8 cellular contexts compared by ENCODE assay signal in the genomic region with DNA sequence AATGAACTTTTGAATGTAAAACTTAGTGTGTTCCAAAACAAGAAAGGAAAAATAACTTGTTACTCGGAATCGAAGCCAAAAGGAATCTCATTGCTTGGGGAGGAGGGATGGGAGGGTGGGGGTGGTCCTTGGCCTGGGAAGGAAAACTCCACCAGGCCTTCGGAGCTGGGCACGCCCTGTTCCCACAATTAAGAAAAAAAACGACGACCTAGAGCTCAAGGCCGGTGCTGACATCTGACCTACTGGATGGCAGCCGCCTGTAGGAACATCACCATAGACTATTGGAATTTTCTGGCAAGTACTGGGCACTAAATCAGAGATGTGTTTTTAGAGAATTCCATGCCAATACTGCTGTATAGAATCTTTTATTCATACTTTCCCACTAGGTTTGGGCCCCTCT. TPM values are rescaled to one million over a fixed set of nuclear protein-coding genes. Genes with fewer than 3 reads are reported as not detected.
DNase-seq lines count a peak whose midpoint lies in the region; ATAC-seq and TF ChIP-seq lines count a peak whose summit lies in the region.

No MANE protein-coding gene starts in this region.

- no peak for TF ChIP-seq POLR2A in HCT116 (IDR thresholded peaks at IDR 0.05; ENCODE audit: borderline replicate concordance, extremely low read depth, insufficient read depth, insufficient read length)

- WGBS in iPS DF 6.9 (ENCODE audit: insufficient coverage, insufficient read length), result no CpG with 5 or more reads among the region's 8 CpGs

- H4K20me1 ChIP-seq in HCT116 (ENCODE audit: insufficient read depth), result no peaks in the 10 kb centered on the region; the same call in 1 of the 2 replicates

- H3K9me3 Mint-ChIP-seq in stimulated activated naive B cell treated with anti-CD40 and anti-IgM and Interleukin-4, amounts not matched to agents 10 μg/mL and 1 μg/mL and 100 μg/mL, for 72 hours, result no peaks in the 10 kb centered on the region

- TF ChIP-seq CTCF in A673 (conservative IDR thresholded peaks at IDR 0.05; ENCODE audit: low read depth, low read length) (no peak), HCT116 (IDR thresholded peaks at IDR 0.05 in 2 of 3, conservative IDR thresholded peaks at IDR 0.05 in 1 of 3; ENCODE audit: borderline replicate concordance in 1 of 3, insufficient read depth in 1 of 3, low read depth in 2 of 3, low read length in 2 of 3) (no peak), GM13976 (IDR thresholded peaks at IDR 0.05; ENCODE audit: borderline replicate concordance, control extremely low read depth, extremely low read depth, insufficient read depth, missing control alignments) (no peak)

- H3K36me3 ChIP-seq in A673 (ENCODE audit: insufficient read depth, low read length, poor library complexity, severe bottlenecking) (peaks cover 4% of the 10 kb centered on the region), HCT116 (ENCODE audit: control insufficient read depth in 1 of 2, insufficient read depth in 2 of 2, low read length in 2 of 2) (peaks cover under 1 to 12% of the 10 kb centered on the region in 2 experiments; a peak in 1 of 4 replicates), adipocyte (ENCODE audit: control insufficient read depth, insufficient read depth, low read length, severe bottlenecking) (peaks cover 2% of the 10 kb centered on the region), iPS DF 6.9 (ENCODE audit: control insufficient read depth, insufficient read depth, low read length) (no peaks in the 10 kb centered on the region)

- peak overlapping the region; percentile 89 for H3K4me2 ChIP-seq in HCT116 (ENCODE audit: low read length)

- peaks cover 27% of the 10 kb centered on the region for H3K4me1 ChIP-seq in A673 (ENCODE audit: insufficient read depth, low read length, poor library complexity, severe bottlenecking)
- peaks cover 17 to 41% of the 10 kb centered on the region in 2 experiments; a peak in 3 of 4 replicates for H3K4me1 ChIP-seq in HCT116 (ENCODE audit: control insufficient read depth in 1 of 2, insufficient read depth in 2 of 2, low read length in 2 of 2)
- H3K4me1 ChIP-seq in adipocyte (ENCODE audit: control insufficient read depth, insufficient read depth, low read length), result peaks cover 59% of the 10 kb centered on the region
- peaks cover 10% of the 10 kb centered on the region for H3K4me1 ChIP-seq in iPS DF 6.9 (ENCODE audit: control insufficient read depth, insufficient read depth, low read length)

- DNase-seq in A673 (ENCODE audit: low spot score), result no peak
- DNase-seq in HCT116 (ENCODE audit: low read depth, low spot score), result peak; percentile 10
- DNase-seq in adipocyte (ENCODE audit: low read depth), result peak; percentile 72
- no peak for DNase-seq in iPS DF 6.9 (ENCODE audit: low read depth, low spot score)
- DNase-seq in stimulated activated naive B cell treated with anti-CD40 and anti-IgM and Interleukin-4, amounts not matched to agents 10 μg/mL and 1 μg/mL and 100 μg/mL, for 72 hours, result no peak
- DNase-seq in anterior cingulate cortex (lab: John Stamatoyannopoulos, UW), result no peak
- no peak for DNase-seq in GM13976 (ENCODE audit: low spot score)
- no peak for DNase-seq in HEK293T (ENCODE audit: extremely low spot score)

- no peak for TF ChIP-seq RAD21 in HCT116 (IDR thresholded peaks at IDR 0.05; ENCODE audit: low read depth)

- no peaks in the 10 kb centered on the region for H3K9me3 ChIP-seq in A673 (ENCODE audit: low read depth, low read length, poor library complexity, severe bottlenecking)
- H3K9me3 ChIP-seq in HCT116 (ENCODE audit: control insufficient read depth in 1 of 2, insufficient read depth in 1 of 2, low read depth in 1 of 2, low read length in 2 of 2), result no peaks in the 10 kb centered on the region
- no peaks in the 10 kb centered on the region for H3K9me3 ChIP-seq in adipocyte (ENCODE audit: control insufficient read depth, low read length)
- H3K9me3 ChIP-seq in iPS DF 6.9 (ENCODE audit: control insufficient read depth, insufficient read depth, low read length), result no peaks in the 10 kb centered on the region

- peaks cover 50 to 65% of the 10 kb centered on the region in 2 donors for H3K4me1 Mint-ChIP-seq in stimulated activated naive B cell treated with anti-CD40 and anti-IgM and Interleukin-4, amounts not matched to agents 10 μg/mL and 1 μg/mL and 100 μg/mL, for 72 hours

- in situ Hi-C loops in GM13976 (cut with MboI; ENCODE audit: low sequenced_read_pairs, unreplicated experiment), result no loop called here

- POLR2A ChIA-PET in A673 (lab: Charles Lee; ENCODE audit: low non-redundant PET), result interaction anchor here (0.7 kb wide), 1 partner anchor 62 kb away, joined by 3 read pairs; no protein-coding TSS in a partner anchor
- POLR2A ChIA-PET in HCT116 (lab: Charles Lee), result interaction anchor here (0.7 to 1.3 kb wide), 2 partner anchors 11 to 208 kb away, joined by 3 read pairs; no protein-coding TSS in a partner anchor
- POLR2A ChIA-PET in HEK293T (lab: Yijun Ruan, JAX), result interaction anchor here (0.8 to 1.6 kb wide), 4 partner anchors 9 to 129 kb away, joined by 3 to 9 read pairs (median 5); a partner anchor contains a TSS

- H3K4me3 ChIP-seq in A673 (ENCODE audit: low read depth, low read length, poor library complexity, severe bottlenecking), result peak overlapping the region; percentile 89
- H3K4me3 ChIP-seq in HCT116 (replicated peaks in 1 of 2; ENCODE audit: low read depth in 1 of 2, low read length in 2 of 2), result peak overlapping the region; percentile 71 to 91
- peak overlapping the region; percentile 95 for H3K4me3 ChIP-seq in adipocyte (ENCODE audit: low read length)
- H3K4me3 ChIP-seq in iPS DF 6.9 (ENCODE audit: low read length), result peak overlapping the region; percentile 87; the same call in 1 of the 2 replicates

- no peaks in the 10 kb centered on the region for H3K27me3 ChIP-seq in A673 (replicated peaks; ENCODE audit: insufficient read depth, low read depth, low read length, poor library complexity)
- no peaks in the 10 kb centered on the region for H3K27me3 ChIP-seq in HCT116 (ENCODE audit: insufficient read depth, low read length)
- H3K27me3 ChIP-seq in adipocyte (replicated peaks; ENCODE audit: control insufficient read depth, insufficient read depth, low read length), result no peaks in the 10 kb centered on the region
- no peaks in the 10 kb centered on the region for H3K27me3 ChIP-seq in iPS DF 6.9 (ENCODE audit: control insufficient read depth, insufficient read depth, low read length)

- CTCF ChIA-PET in A673 (lab: Charles Lee) (interaction anchor here (0.5 kb wide), 1 partner anchor 119 kb away, joined by 3 read pairs; no protein-coding TSS in a partner anchor), HCT116 (lab: Charles Lee) (no interaction called here), HEK293T (lab: Yijun Ruan, JAX) (interaction anchor here (1.0 kb wide), 1 partner anchor 129 kb away, joined by 6 read pairs; no protein-coding TSS in a partner anchor)

- H3K79me2 ChIP-seq in HCT116 (ENCODE audit: insufficient read depth, low read length), result peaks cover 56% of the 10 kb centered on the region

- peaks cover 12 to 21% of the 10 kb centered on the region in 2 donors for H3K36me3 Mint-ChIP-seq in stimulated activated naive B cell treated with anti-CD40 and anti-IgM and Interleukin-4, amounts not matched to agents 10 μg/mL and 1 μg/mL and 100 μg/mL, for 72 hours

- H3K27ac ChIP-seq in A673 (ENCODE audit: low read depth, low read length, poor library complexity, severe bottlenecking) (peak overlapping the region; percentile 87), HCT116 (ENCODE audit: low read depth, low read length) (peak overlapping the region; percentile 99), iPS DF 6.9 (ENCODE audit: low read length) (no peak overlapping the region)

- peak overlapping the region; percentile 87 for H3K9ac ChIP-seq in HCT116 (ENCODE audit: low read length)
- peak overlapping the region; percentile 97 for H3K9ac ChIP-seq in adipocyte (ENCODE audit: low read length)

- H2AFZ ChIP-seq in HCT116 (ENCODE audit: low read depth, low read length, poor library complexity, severe bottlenecking), result no peak overlapping the region

- intact Hi-C loops in A673 (cut with micrococcal nuclease; ENCODE audit: unreplicated experiment), result loop anchor here (5.0 kb wide), 1 partner anchor 130 kb away; no protein-coding TSS in a partner anchor
- intact Hi-C loops in HCT116 (cut with micrococcal nuclease), result no loop called here

- BruUV-seq in A673 (replicated peaks; lab: Mats Ljungman, UMichigan), result no TSS peak
- BruUV-seq in HCT116 (replicated peaks; lab: Mats Ljungman, UMichigan), result no TSS peak

- H3K4me3 Mint-ChIP-seq in stimulated activated naive B cell treated with anti-CD40 and anti-IgM and Interleukin-4, amounts not matched to agents 10 μg/mL and 1 μg/mL and 100 μg/mL, for 72 hours, result peak overlapping the region; percentile 86 to 87

- no peaks in the 10 kb centered on the region for H3K27me3 Mint-ChIP-seq in stimulated activated naive B cell treated with anti-CD40 and anti-IgM and Interleukin-4, amounts not matched to agents 10 μg/mL and 1 μg/mL and 100 μg/mL, for 72 hours

- peak overlapping the region; percentile 91 for H3K27ac Mint-ChIP-seq in stimulated activated naive B cell treated with anti-CD40 and anti-IgM and Interleukin-4, amounts not matched to agents 10 μg/mL and 1 μg/mL and 100 μg/mL, for 72 hours

- no peaks in the 10 kb centered on the region for H3K9me2 ChIP-seq in HCT116 (ENCODE audit: insufficient read depth)

- RAD21 ChIA-PET in HCT116 (lab: Charles Lee; ENCODE audit: low non-redundant PET in 1 of 2, low total read pairs in 2 of 2, uncharacterized antibody in 2 of 2, unreplicated experiment in 2 of 2), result interaction anchor here in 1 of 2 experiments (0.5 kb wide), 1 partner anchor 131 kb away, joined by 3 read pairs; no protein-coding TSS in a partner anchor

- ATAC-seq in HCT116, result no peak
- no peak for ATAC-seq in stimulated activated naive B cell treated with anti-CD40 and anti-IgM and Interleukin-4, amounts not matched to agents 10 μg/mL and 1 μg/mL and 100 μg/mL, for 72 hours (replicated peaks)

TF ChIP-seq in HCT116, 20 proteins besides CTCF, POLR2A, EP300 and RAD21:
- TF ChIP-seq ELF1 (IDR thresholded peaks at IDR 0.05; ENCODE audit: borderline replicate concordance, low read depth), result no peak
- 0 out of 2 replicates have a peak, but pooled peaks have one; percentile 44 for TF ChIP-seq SIN3A (IDR thresholded peaks at IDR 0.05; ENCODE audit: low read depth)

TF ChIP-seq in HEK293T, 16 proteins besides CTCF, POLR2A, EP300 and RAD21:
- no peak for TF ChIP-seq ZNF384 (IDR thresholded peaks at IDR 0.05)

RNA-seq across cellular contexts. Expression of a gene that starts 0.8 kb away (rescaled TPM):
- total RNA-seq in A673 (2021) (81.3 and 86.2 TPM in 2 replicates), HCT116 (2021; ENCODE audit: unreplicated experiment) (93.4 TPM)
- 51.9 and 64.0 TPM in 2 replicates for polyA plus RNA-seq in HCT116 (2012)

RNA-seq across cellular contexts. Expression of a gene that starts 53.4 kb away (rescaled TPM):
- 56.1 and 58.9 TPM in 2 replicates for total RNA-seq in A673 (2021)
- 61.0 TPM for total RNA-seq in HCT116 (2021; ENCODE audit: unreplicated experiment)
- 34.7 and 38.4 TPM in 2 replicates for polyA plus RNA-seq in HCT116 (2012)

Comparison
In these comparisons a context has a peak if more than half of its experiments do, and no peak if none do; other contexts are left out.
1. DNase-seq: peak in HCT116 (single experiment) and adipocyte (single experiment); none in A673 (single experiment), iPS DF 6.9 (single experiment), stimulated activated naive B cell treated with anti-CD40 and anti-IgM and Interleukin-4, amounts not matched to agents 10 μg/mL and 1 μg/mL and 100 μg/mL, for 72 hours (single experiment), anterior cingulate cortex (0 of 58), GM13976 (single experiment) and HEK293T (single experiment).
2. Peak in every context shown above with its lines, with median percentiles within 50 percentile points of each other: H3K4me3 ChIP-seq.